In genomic region chr11:67357831-67358555, GRCh38 we compare ENCODE assay signal across 11 cellular contexts. TPM values are rescaled to one million over a fixed set of nuclear protein-coding genes. Genes with fewer than 3 reads are reported as not detected.
DNase-seq lines count a peak whose midpoint lies in the region; ATAC-seq, FAIRE-seq and TF ChIP-seq lines count a peak whose summit lies in the region.
"Had no signal": no experiment of that assay in that cellular context is flagged by ENCODE, and none has a peak within 500 bp of the region (broad histone marks: within the 10 kb centered on the region; RNA-seq: fewer than 3 reads in every experiment).

No MANE protein-coding gene starts in this region.

- H3K27me3 ChIP-seq in adipocyte (replicated peaks; ENCODE audit: control insufficient read depth, insufficient read depth, low read length) (no peaks in the 10 kb centered on the region), tibial nerve (no peaks in the 10 kb centered on the region)

- FAIRE-seq in H54 (lab: Jason Lieb, UNC): peak; percentile 11

- no peaks in the 10 kb centered on the region for H3K27me3 Mint-ChIP-seq in stimulated activated naive CD8-positive, alpha-beta T cell treated with anti-CD3 and anti-CD28 coated beads, Interleukin-15, amount 100 ng/mL, for 72 hours
- peaks cover 26% of the 10 kb centered on the region for H3K27me3 Mint-ChIP-seq in T-helper 2 cell treated with Interferon-gamma antibody and Interleukin-4, amounts not matched to agents 5 μg/mL and 100 μg/mL, for 36 hours (ENCODE audit: low read depth)
- H3K27me3 Mint-ChIP-seq in immature natural killer cell (ENCODE audit: low read depth in 3 of 3): peaks cover 5 to 15% (median 10%) of the 10 kb centered on the region in 3 donors

- no peaks in the 10 kb centered on the region for H3K9me3 ChIP-seq in adipocyte (ENCODE audit: control insufficient read depth, low read length)
- H3K9me3 ChIP-seq in tibial nerve: no peaks in the 10 kb centered on the region

- no peaks in the 10 kb centered on the region for H3K9me3 Mint-ChIP-seq in stimulated activated naive CD8-positive, alpha-beta T cell treated with anti-CD3 and anti-CD28 coated beads, Interleukin-15, amount 100 ng/mL, for 72 hours
- H3K9me3 Mint-ChIP-seq in T-helper 2 cell treated with Interferon-gamma antibody and Interleukin-4, amounts not matched to agents 5 μg/mL and 100 μg/mL, for 36 hours: no peaks in the 10 kb centered on the region
- no peaks in the 10 kb centered on the region for H3K9me3 Mint-ChIP-seq in immature natural killer cell

- H3K27ac Mint-ChIP-seq in stimulated activated naive CD8-positive, alpha-beta T cell treated with anti-CD3 and anti-CD28 coated beads, Interleukin-15, amount 100 ng/mL, for 72 hours: no peak overlapping the region
- no peak overlapping the region for H3K27ac Mint-ChIP-seq in T-helper 2 cell treated with Interferon-gamma antibody and Interleukin-4, amounts not matched to agents 5 μg/mL and 100 μg/mL, for 36 hours
- no peak overlapping the region for H3K27ac Mint-ChIP-seq in immature natural killer cell

- H3K4me1 ChIP-seq in adipocyte (ENCODE audit: control insufficient read depth, insufficient read depth, low read length) (peaks cover 49% of the 10 kb centered on the region), tibial nerve (peaks cover 4 to 67% (median 56%) of the 10 kb centered on the region in 4 donors)

- H3K36me3 ChIP-seq in adipocyte (ENCODE audit: control insufficient read depth, insufficient read depth, low read length, severe bottlenecking): peaks cover 7% of the 10 kb centered on the region
- no peaks in the 10 kb centered on the region for H3K36me3 ChIP-seq in tibial nerve

- peak overlapping the region; percentile 98 for H3K9ac ChIP-seq in adipocyte (ENCODE audit: low read length)

- TF ChIP-seq EP300 in tibial nerve (IDR thresholded peaks at IDR 0.05): no peak

- H3K4me3 ChIP-seq in adipocyte (ENCODE audit: low read length): no peak overlapping the region
- no peak overlapping the region for H3K4me3 ChIP-seq in tibial nerve

- DNase-seq in H54 (ENCODE audit: insufficient read length, low spot score) (peak; percentile 35), adipocyte (ENCODE audit: low read depth) (peak; percentile 44), iris pigment epithelial cell (ENCODE audit: low read depth) (peak; percentile 66), tibial nerve (ENCODE audit: low spot score in 2 of 2) (no peak), NCI-H446 treated with DMSO at 0.1 percent for 48 hours (lab: John Stamatoyannopoulos, UW) (no peak), immature natural killer cell (no peak)
- DNase-seq in stimulated activated naive CD8-positive, alpha-beta T cell treated with anti-CD3 and anti-CD28 coated beads, Interleukin-15, amount 100 ng/mL, for 72 hours: no peak
- DNase-seq in T-helper 2 cell treated with Interferon-gamma antibody and Interleukin-4, amounts not matched to agents 5 μg/mL and 100 μg/mL, for 36 hours (ENCODE audit: low spot score): no peak
- DNase-seq: GOT3 had no signal

- TF ChIP-seq CTCF in tibial nerve (IDR thresholded peaks at IDR 0.05): no peak

- H3K4me3 Mint-ChIP-seq in stimulated activated naive CD8-positive, alpha-beta T cell treated with anti-CD3 and anti-CD28 coated beads, Interleukin-15, amount 100 ng/mL, for 72 hours: no peak overlapping the region
- H3K4me3 Mint-ChIP-seq in T-helper 2 cell treated with Interferon-gamma antibody and Interleukin-4, amounts not matched to agents 5 μg/mL and 100 μg/mL, for 36 hours: no peak overlapping the region
- no peak overlapping the region for H3K4me3 Mint-ChIP-seq in immature natural killer cell

- H3K4me1 Mint-ChIP-seq in stimulated activated naive CD8-positive, alpha-beta T cell treated with anti-CD3 and anti-CD28 coated beads, Interleukin-15, amount 100 ng/mL, for 72 hours: peaks cover 34% of the 10 kb centered on the region
- peaks cover 23% of the 10 kb centered on the region for H3K4me1 Mint-ChIP-seq in T-helper 2 cell treated with Interferon-gamma antibody and Interleukin-4, amounts not matched to agents 5 μg/mL and 100 μg/mL, for 36 hours (ENCODE audit: low read depth)
- peaks cover 21 to 23% of the 10 kb centered on the region in 2 donors for H3K4me1 Mint-ChIP-seq in immature natural killer cell

- no peaks in the 10 kb centered on the region for H3K36me3 Mint-ChIP-seq in T-helper 2 cell treated with Interferon-gamma antibody and Interleukin-4, amounts not matched to agents 5 μg/mL and 100 μg/mL, for 36 hours (ENCODE audit: low read depth)
- H3K36me3 Mint-ChIP-seq in immature natural killer cell: peaks cover 0 to 5% (median 0%) of the 10 kb centered on the region in 3 donors

- peak overlapping the region; percentile 32 to 99 (median 98) for H3K27ac ChIP-seq in tibial nerve

- TF ChIP-seq POLR2A in H54 (IDR thresholded peaks at IDR 0.05; ENCODE audit: low read depth, low read length) (no peak), tibial nerve (IDR thresholded peaks at IDR 0.05) (no peak)

- no peak for ATAC-seq in stimulated activated naive CD8-positive, alpha-beta T cell treated with anti-CD3 and anti-CD28 coated beads, Interleukin-15, amount 100 ng/mL, for 72 hours
- ATAC-seq: right cardiac atrium had no signal

- 56 to 61% methylated on average over 10 of the region's 10 CpGs for WGBS in tibial nerve, 2 donors

RNA-seq across cellular contexts. Expression of gene POLD4, which starts 4.6 kb away (rescaled TPM):
- 100 to 1,000 TPM in 1 of 4 donors, 10 to 100 TPM in 3; 70.8 to 154 (median 88.5) TPM for total RNA-seq in tibial nerve
- 100 to 1,000 TPM in 2 of 3 donors, 10 to 100 TPM in 1; 86.1 to 131 (median 118) TPM for polyA plus RNA-seq in immature natural killer cell

RNA-seq across cellular contexts. Expression of gene CLCF1, which starts 15.4 kb away (rescaled TPM):
- 10 to 100 TPM in 1 of 4 donors, 1 to 10 TPM in 3; 3.7 to 23.1 (median 5.9) TPM for total RNA-seq in tibial nerve
- 1 to 10 TPM in 1 of 3 donors, under 1 TPM in 1, not detected in 1; 0.34 to 2.2 TPM for polyA plus RNA-seq in immature natural killer cell

RNA-seq across cellular contexts. Expression of gene RAD9A, which starts 33.8 kb away (rescaled TPM):
- total RNA-seq in tibial nerve: 10 to 100 TPM; 22.7 to 39.0 (median 36.4) TPM
- 10 to 100 TPM; 10.2 to 12.8 (median 11.6) TPM for polyA plus RNA-seq in immature natural killer cell

RNA-seq across cellular contexts. Expression of gene PPP1CA, which starts 43.7 kb away (rescaled TPM):
- total RNA-seq in tibial nerve: 10 to 100 TPM; 50.6 to 97.8 (median 72.7) TPM
- polyA plus RNA-seq in immature natural killer cell: 1,000 to 10,000 TPM in 1 of 3 donors, 100 to 1,000 TPM in 2; 830 to 1,276 (median 950) TPM

RNA-seq across cellular contexts. Expression of gene TBC1D10C, which starts 45.9 kb away (rescaled TPM):
- total RNA-seq in tibial nerve: 1 to 10 TPM; 1.5 to 4.5 (median 2.2) TPM
- 100 to 1,000 TPM; 396 to 531 (median 451) TPM for polyA plus RNA-seq in immature natural killer cell
- total RNA-seq: lung microvascular endothelial cell had no signal

Comparison
In these comparisons a context has a peak if more than half of its experiments do, and no peak if none do; other contexts are left out.
1. DNase-seq: peak in H54 (single experiment), adipocyte (single experiment) and iris pigment epithelial cell (single experiment); none in tibial nerve (0 of 2), NCI-H446 treated with DMSO at 0.1 percent for 48 hours (single experiment), stimulated activated naive CD8-positive, alpha-beta T cell treated with anti-CD3 and anti-CD28 coated beads, Interleukin-15, amount 100 ng/mL, for 72 hours (0 of 2), T-helper 2 cell treated with Interferon-gamma antibody and Interleukin-4, amounts not matched to agents 5 μg/mL and 100 μg/mL, for 36 hours (single experiment) and immature natural killer cell (0 of 3).